22 cellular contexts compared by ENCODE assay signal in genomic region chr2:229045671-229046070, GRCh38.
"Had no signal": no experiment of that assay in that cellular context is flagged by ENCODE, and none has a peak within 500 bp of the region (broad histone marks: within the 10 kb centered on the region; RNA-seq: fewer than 3 reads in every experiment).

No MANE protein-coding gene starts in this region.

- FAIRE-seq: HepG2, RCC 7860 had no signal

- ATAC-seq: HepG2 had no signal

- H3K9me3 ChIP-seq: MG63, SJCRH30 had no signal

- H3K27me3 ChIP-seq: MG63, SJCRH30 had no signal

- H3K36me3 ChIP-seq: MG63, SJCRH30 had no signal

- H3K27ac ChIP-seq: SJCRH30, SK-N-MC had no signal

- H3K4me3 ChIP-seq: MG63, SJCRH30, SK-N-MC had no signal

- DNase-seq: IMR-90, Karpas-422, KG1, MG63, NCI-H1092 treated with DMSO at 0.1 percent for 48 hours, NCI-H1436, NCI-H187, NCI-H2029, NCI-H2081 treated with DMSO at 0.1 percent for 48 hours, NCI-H2171, NCI-H226, NCI-H446, NCI-H510A, NCI-H524 treated with DMSO at 0.1 percent for 48 hours, NCI-H69, NCI-H774, RPMI8226, SHP77 treated with DMSO at 0.1 percent for 48 hours, SJCRH30 had no signal
